ENCODE assay signal across 24 cellular contexts in the genomic region with DNA sequence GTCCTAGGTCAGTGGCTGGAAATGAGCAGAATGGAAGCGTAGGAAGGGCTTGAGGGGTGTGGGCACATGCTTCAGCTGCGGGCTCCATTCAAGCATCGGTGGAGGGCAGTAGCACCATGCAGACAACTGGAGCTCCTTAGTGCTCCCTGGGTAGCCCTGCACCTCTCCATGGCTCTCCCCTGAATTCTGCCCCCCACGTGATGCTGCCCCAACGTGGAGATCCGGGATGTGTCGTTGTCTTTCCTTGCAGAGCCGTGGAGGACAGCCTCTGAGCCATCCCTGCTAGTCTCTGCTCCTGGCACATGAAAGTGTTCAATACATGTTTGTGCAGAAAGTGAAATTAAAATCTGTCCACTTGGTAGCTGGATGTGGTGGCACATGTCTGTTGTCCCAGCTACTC.
DNase-seq lines count a peak whose midpoint lies in the region; ATAC-seq and TF ChIP-seq lines count a peak whose summit lies in the region.
"Had no signal": no experiment of that assay in that cellular context is flagged by ENCODE, and none has a peak within 500 bp of the region (broad histone marks: within the 10 kb centered on the region; RNA-seq: fewer than 3 reads in every experiment).

No MANE protein-coding gene starts in this region.

- no peaks in the 10 kb centered on the region for H4K20me1 ChIP-seq in MM.1S (ENCODE audit: insufficient read depth, low read length)

- peak; percentile 25 for DNase-seq in activated CD8-positive, alpha-beta memory T cell treated with anti-CD3 and anti-CD28 coated beads, Interleukin-2, amount 50 U/mL, for 48 hours
- DNase-seq in activated CD8-positive, alpha-beta memory T cell treated with anti-CD3 and anti-CD28 coated beads for 24 hours, result no peak
- DNase-seq in MM.1S (no peak), left lobe of liver (ENCODE audit: low spot score) (peak; percentile 38), aorta (no peak), DMS79 (lab: John Stamatoyannopoulos, UW) (no peak)
- DNase-seq: AML-193; C1 segment of cervical spinal cord; CD4-positive, alpha-beta memory T cell; COR-L47; DMS53; GM23248; Karpas-422; NCI-H1092 treated with DMSO at 0.1 percent for 48 hours; NCI-H1436; NCI-H187; NCI-H2081 treated with DMSO at 0.1 percent for 48 hours; NCI-H2171 treated with DMSO at 0.1 percent for 48 hours; NCI-H345; NCI-H748 treated with DMSO at 0.1 percent for 48 hours had no signal

- H3F3A ChIP-seq in MM.1S (ENCODE audit: insufficient read depth, low read length), result peaks cover 50% of the 10 kb centered on the region

- no peaks in the 10 kb centered on the region for H3K27me3 ChIP-seq in MM.1S (replicated peaks; ENCODE audit: insufficient read depth, low read length)
- H3K27me3 ChIP-seq in aorta (ENCODE audit: control insufficient read depth in 1 of 2, insufficient read depth in 2 of 2, low read length in 1 of 2), result no peaks in the 10 kb centered on the region
- H3K27me3 ChIP-seq: SJSA1 had no signal

- ATAC-seq in left lobe of liver (no peak), aorta (ENCODE audit: low FRiP score) (peak; percentile 7), HG03095 (IDR thresholded peaks at IDR 0.05; ENCODE audit: unreplicated experiment) (no peak)

- H3K4me2 ChIP-seq in MM.1S (ENCODE audit: low read depth, low read length), result no peak overlapping the region

- no peak overlapping the region for H2AFZ ChIP-seq in MM.1S (ENCODE audit: low read length)
- H2AFZ ChIP-seq: GM23248 had no signal

- WGBS in aorta, 2 donors, result 93 to 97% methylated on average over 8 of the region's 8 CpGs

- H3K9ac ChIP-seq in MM.1S (ENCODE audit: low read length), result no peak overlapping the region
- H3K9ac ChIP-seq: GM23248 had no signal

- no peaks in the 10 kb centered on the region for H3K9me2 ChIP-seq in MM.1S (replicated peaks; ENCODE audit: insufficient read depth, low read length)

- peaks cover 65% of the 10 kb centered on the region for H3K79me2 ChIP-seq in MM.1S (ENCODE audit: low read length)

- H3K4me1 ChIP-seq in MM.1S (ENCODE audit: low read length) (peaks cover 91% of the 10 kb centered on the region), aorta (ENCODE audit: control insufficient read depth in 1 of 2, insufficient read depth in 2 of 2, low read length in 2 of 2) (no peaks in the 10 kb centered on the region)
- H3K4me1 ChIP-seq: HAP-1 had no signal

- no peak for TF ChIP-seq CTCF in MM.1S (IDR thresholded peaks at IDR 0.05; ENCODE audit: low read length)

- H3K4me3 ChIP-seq in MM.1S (ENCODE audit: low read length) (no peak overlapping the region), aorta (ENCODE audit: low read length in 2 of 2) (no peak overlapping the region)
- H3K4me3 ChIP-seq: GM23248, HAP-1, SJSA1 had no signal

- peak overlapping the region; percentile 85; the same call in 1 of the 2 replicates for H3K27ac ChIP-seq in MM.1S (ENCODE audit: low read length)
- no peak overlapping the region for H3K27ac ChIP-seq in aorta (ENCODE audit: low read depth in 1 of 2, low read length in 2 of 2)
- H3K27ac ChIP-seq: GM23248, HL-60, SJSA1 had no signal

- H3K36me3 ChIP-seq in MM.1S (replicated peaks; ENCODE audit: insufficient read depth, low read length), result no peaks in the 10 kb centered on the region
- H3K36me3 ChIP-seq in aorta (ENCODE audit: control insufficient read depth in 1 of 2, insufficient read depth in 2 of 2, low read length in 1 of 2), result no peaks in the 10 kb centered on the region
- H3K36me3 ChIP-seq: HAP-1, SJSA1 had no signal

- intact Hi-C loops in aorta (cut with DNase I), result no loop called here

- no peaks in the 10 kb centered on the region for H3K9me3 ChIP-seq in MM.1S (replicated peaks; ENCODE audit: insufficient read depth, low read length)
- no peaks in the 10 kb centered on the region for H3K9me3 ChIP-seq in aorta (ENCODE audit: control insufficient read depth, low read length)
- H3K9me3 ChIP-seq: HAP-1, SJSA1 had no signal

Comparison
In these comparisons a context has a peak if more than half of its experiments do, and no peak if none do; other contexts are left out.
1. DNase-seq: peak in activated CD8-positive, alpha-beta memory T cell treated with anti-CD3 and anti-CD28 coated beads, Interleukin-2, amount 50 U/mL, for 48 hours (single experiment) and left lobe of liver (single experiment); none in activated CD8-positive, alpha-beta memory T cell treated with anti-CD3 and anti-CD28 coated beads for 24 hours (single experiment), MM.1S (single experiment), aorta (0 of 2) and DMS79 (single experiment).